In the genomic region with DNA sequence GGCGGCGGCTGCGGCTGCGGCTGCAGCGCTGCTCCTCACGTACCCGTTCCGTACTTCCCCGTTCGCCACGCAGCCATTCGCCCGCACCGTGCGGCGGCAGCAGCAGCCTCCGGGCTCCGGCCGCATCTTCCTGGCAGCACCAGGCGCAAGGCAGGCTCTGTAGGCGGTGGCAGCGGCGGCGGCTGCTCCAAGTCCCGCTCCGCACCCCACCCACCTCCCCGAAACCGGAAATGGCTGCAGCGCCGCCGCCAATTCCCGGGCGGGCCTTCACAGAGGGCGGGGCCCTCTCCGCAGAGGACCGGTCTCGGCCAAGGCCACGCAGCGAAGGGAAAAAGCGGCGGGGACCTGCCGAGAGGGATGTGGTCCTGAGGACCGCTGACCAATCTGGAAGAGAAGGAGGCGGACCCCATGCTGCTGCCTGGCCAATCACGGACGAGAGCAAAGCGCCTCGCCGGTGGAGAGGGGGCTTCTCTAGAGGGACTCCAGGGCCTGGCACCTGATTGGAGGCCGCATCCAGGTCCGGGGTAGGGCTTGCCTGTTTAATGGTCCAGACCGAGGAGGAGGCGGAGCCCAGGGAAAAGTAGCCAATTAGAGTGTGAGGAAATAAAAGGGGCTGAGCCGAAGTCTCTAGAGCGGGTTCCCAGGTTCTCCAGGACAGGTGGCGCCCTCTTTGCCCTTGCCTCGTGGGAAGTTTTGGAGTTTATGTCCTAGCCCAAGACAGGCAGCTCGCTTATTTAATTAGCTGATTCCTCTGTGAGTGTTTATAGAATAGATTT, we compare ENCODE assay signal across 8 cellular contexts. TPM values are rescaled to one million over a fixed set of nuclear protein-coding genes. Genes with fewer than 3 reads are reported as not detected.
DNase-seq lines count a peak whose midpoint lies in the region; ATAC-seq and TF ChIP-seq lines count a peak whose summit lies in the region.

TSS of gene SPTLC2 (minus strand) at position 184 of the 776 bp plus-strand sequence. CDS start at position 126, 58 bp downstream.

- peak within 1 kb of the TSS; percentile 92 for H3K4me3 Mint-ChIP-seq in type B pancreatic cell

- DNase-seq in GM13976 (ENCODE audit: low spot score) (peak; percentile 98), NCI-H146 (lab: John Stamatoyannopoulos, UW) (peak; percentile 99), T-helper 1 cell (peak; percentile 93 to 98 (median 97)), amniotic epithelial cell (ENCODE audit: low read depth) (peak; percentile 99), heart left ventricle (peak; percentile 99 to 100 (median 99)), pons (ENCODE audit: low spot score) (peak; percentile 100), type B pancreatic cell (ENCODE audit: extremely low spot score, unreplicated experiment) (peak; percentile 98)

- H3K27ac ChIP-seq in heart left ventricle, result peak within 1 kb of the TSS; percentile 76 to 91 (median 86)

- intact Hi-C loops in heart left ventricle (cut with DNase I), result loop anchor here in 4 of 10 donors (2.0 to 10.0 kb wide), 5 partner anchors 24 to 159 kb away; partner anchors contain the start of genes AHSA1 (in 1 of the 4) and VIPAS39 (in 1 of the 4)

- no peaks in the 10 kb centered on the region for H3K27me3 ChIP-seq in heart left ventricle

- peaks cover 0 to 48% (median 13%) of the 10 kb centered on the region in 12 donors for H3K4me1 ChIP-seq in heart left ventricle

- peak in 1 of 2 donors; percentile 82 for TF ChIP-seq POLR2A in heart left ventricle (IDR thresholded peaks at IDR 0.05)

- WGBS in heart left ventricle, 4 donors, result 0 to 1% (median 1%) methylated on average over 33 to 58 of the region's 58 CpGs

- TF ChIP-seq CTCF in GM13976 (IDR thresholded peaks at IDR 0.05; ENCODE audit: borderline replicate concordance, control extremely low read depth, extremely low read depth, insufficient read depth, missing control alignments) (no peak), heart left ventricle (IDR thresholded peaks at IDR 0.05) (peak in 4 of 12 donors; percentile 9 to 34 (median 24)), type B pancreatic cell (conservative IDR thresholded peaks at IDR 0.05) (no peak)

- H3K27me3 Mint-ChIP-seq in type B pancreatic cell, result peaks cover 4% of the 10 kb centered on the region

- H3K36me3 ChIP-seq in heart left ventricle, result no peaks in the 10 kb centered on the region

- H3K4me1 Mint-ChIP-seq in type B pancreatic cell (ENCODE audit: unreplicated experiment), result peaks cover 22% of the 10 kb centered on the region

- H3K4me3 ChIP-seq in heart left ventricle, result peak within 1 kb of the TSS; percentile 78 to 94 (median 90)

- no peaks in the 10 kb centered on the region for H3K9me3 ChIP-seq in heart left ventricle

- peaks cover 8% of the 10 kb centered on the region for H3K36me3 Mint-ChIP-seq in type B pancreatic cell

- H3K27ac Mint-ChIP-seq in type B pancreatic cell, result peak within 1 kb of the TSS; percentile 82

- no peaks in the 10 kb centered on the region for H3K9me3 Mint-ChIP-seq in type B pancreatic cell

- ATAC-seq in HG02870 (IDR thresholded peaks at IDR 0.05; ENCODE audit: unreplicated experiment) (peak; percentile 95), heart left ventricle (peak; percentile 99 to 100 (median 99))

- in situ Hi-C loops in GM13976 (cut with MboI; ENCODE audit: low sequenced_read_pairs, unreplicated experiment), result no loop called here

RNA-seq across cellular contexts. Expression of gene SPTLC2, which starts in this region (rescaled TPM):
- total RNA-seq in heart left ventricle, result 10 to 100 TPM in 8 of 9 donors, 1 to 10 TPM in 1; 8.2 to 25.2 (median 11.2) TPM
- polyA plus RNA-seq in heart left ventricle, result 10 to 100 TPM in 1 of 2 donors, 1 to 10 TPM in 1; 3.8 to 12.0 TPM
- 40.9 and 134 TPM in 2 replicates for total RNA-seq in type B pancreatic cell (ENCODE audit: low replicate concordance)

Comparison
In these comparisons a context has a peak if more than half of its experiments do, and no peak if none do; other contexts are left out.
1. Peak in every context shown above with its lines: DNase-seq, ATAC-seq, H3K4me3 ChIP-seq and H3K27ac ChIP-seq.